1 cellular context compared by ENCODE assay signal in genomic region chr10:75111906-75112703, GRCh38.
TF ChIP-seq lines count a peak whose summit lies in the region.

No MANE protein-coding gene starts in this region.

TF ChIP-seq in HEK293, 187 proteins besides CTCF, POLR2A, EP300 and RAD21 (continued from another document and continues in another):
- no peak for TF ChIP-seq ZNF488 (tag by site-specific recombination; IDR thresholded peaks at IDR 0.05)
- TF ChIP-seq ZNF530 (tag by site-specific recombination; IDR thresholded peaks at IDR 0.05; ENCODE audit: low read depth) = no peak
- 0 out of 2 replicates have a peak, but pooled peaks have one; percentile 10 for TF ChIP-seq YY1 (tag by site-specific recombination; IDR thresholded peaks at IDR 0.05)
- no peak for TF ChIP-seq ZNF473 (tag by site-specific recombination; IDR thresholded peaks at IDR 0.05)
- TF ChIP-seq ZNF626 (tag by site-specific recombination; IDR thresholded peaks at IDR 0.05) = no peak
- no peak for TF ChIP-seq BCL11A (tag by site-specific recombination; IDR thresholded peaks at IDR 0.05; ENCODE audit: low read depth)
- no peak for TF ChIP-seq ZNF274 (IDR thresholded peaks at IDR 0.05; ENCODE audit: low read length)
- TF ChIP-seq ZNF274 (tag by site-specific recombination; IDR thresholded peaks at IDR 0.05; ENCODE audit: borderline replicate concordance) = no peak
- no peak; the same call in 1 of the 2 replicates for TF ChIP-seq ZNF580 (tag by site-specific recombination; IDR thresholded peaks at IDR 0.05)
- no peak for TF ChIP-seq ZSCAN4 (tag by site-specific recombination; IDR thresholded peaks at IDR 0.05)
- peak; percentile 50; the same call in 1 of the 2 replicates for TF ChIP-seq PRDM1 (tag by site-specific recombination; IDR thresholded peaks at IDR 0.05)
- no peak for TF ChIP-seq ZBTB1 (tag by site-specific recombination; IDR thresholded peaks at IDR 0.05)
- no peak for TF ChIP-seq ZNF211 (tag by site-specific recombination; IDR thresholded peaks at IDR 0.05; ENCODE audit: low read depth)
- TF ChIP-seq ZNF621 (tag by site-specific recombination; IDR thresholded peaks at IDR 0.05) = no peak
- TF ChIP-seq ZBTB8A (tag by site-specific recombination; IDR thresholded peaks at IDR 0.05) = peak; percentile 88
- no peak for TF ChIP-seq SALL2 (tag by site-specific recombination; IDR thresholded peaks at IDR 0.05; ENCODE audit: borderline replicate concordance)
- TF ChIP-seq WT1 (tag by site-specific recombination; IDR thresholded peaks at IDR 0.05) = 0 out of 2 replicates have a peak, but pooled peaks have one; percentile 0
- TF ChIP-seq, protein P1, sequence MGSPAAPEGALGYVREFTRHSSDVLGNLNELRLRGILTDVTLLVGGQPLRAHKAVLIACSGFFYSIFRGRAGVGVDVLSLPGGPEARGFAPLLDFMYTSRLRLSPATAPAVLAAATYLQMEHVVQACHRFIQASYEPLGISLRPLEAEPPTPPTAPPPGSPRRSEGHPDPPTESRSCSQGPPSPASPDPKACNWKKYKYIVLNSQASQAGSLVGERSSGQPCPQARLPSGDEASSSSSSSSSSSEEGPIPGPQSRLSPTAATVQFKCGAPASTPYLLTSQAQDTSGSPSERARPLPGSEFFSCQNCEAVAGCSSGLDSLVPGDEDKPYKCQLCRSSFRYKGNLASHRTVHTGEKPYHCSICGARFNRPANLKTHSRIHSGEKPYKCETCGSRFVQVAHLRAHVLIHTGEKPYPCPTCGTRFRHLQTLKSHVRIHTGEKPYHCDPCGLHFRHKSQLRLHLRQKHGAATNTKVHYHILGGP (tag by site-specific recombination; IDR thresholded peaks at IDR 0.05) = no peak
- TF ChIP-seq ZNF664 (tag by site-specific recombination; IDR thresholded peaks at IDR 0.05) = no peak
- TF ChIP-seq, protein P2, sequence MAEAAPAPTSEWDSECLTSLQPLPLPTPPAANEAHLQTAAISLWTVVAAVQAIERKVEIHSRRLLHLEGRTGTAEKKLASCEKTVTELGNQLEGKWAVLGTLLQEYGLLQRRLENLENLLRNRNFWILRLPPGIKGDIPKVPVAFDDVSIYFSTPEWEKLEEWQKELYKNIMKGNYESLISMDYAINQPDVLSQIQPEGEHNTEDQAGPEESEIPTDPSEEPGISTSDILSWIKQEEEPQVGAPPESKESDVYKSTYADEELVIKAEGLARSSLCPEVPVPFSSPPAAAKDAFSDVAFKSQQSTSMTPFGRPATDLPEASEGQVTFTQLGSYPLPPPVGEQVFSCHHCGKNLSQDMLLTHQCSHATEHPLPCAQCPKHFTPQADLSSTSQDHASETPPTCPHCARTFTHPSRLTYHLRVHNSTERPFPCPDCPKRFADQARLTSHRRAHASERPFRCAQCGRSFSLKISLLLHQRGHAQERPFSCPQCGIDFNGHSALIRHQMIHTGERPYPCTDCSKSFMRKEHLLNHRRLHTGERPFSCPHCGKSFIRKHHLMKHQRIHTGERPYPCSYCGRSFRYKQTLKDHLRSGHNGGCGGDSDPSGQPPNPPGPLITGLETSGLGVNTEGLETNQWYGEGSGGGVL (tag by site-specific recombination; IDR thresholded peaks at IDR 0.05) = peak; percentile 92
- no peak for TF ChIP-seq ZNF48 (tag by site-specific recombination; IDR thresholded peaks at IDR 0.05)
- no peak for TF ChIP-seq YY2 (tag by site-specific recombination; IDR thresholded peaks at IDR 0.05)
- TF ChIP-seq ZBTB6 (tag by site-specific recombination; IDR thresholded peaks at IDR 0.05) = peak; percentile 79; the same call in 1 of the 2 replicates
- TF ChIP-seq ZFP37 (tag by site-specific recombination; IDR thresholded peaks at IDR 0.05) = peak; percentile 29; the same call in 1 of the 2 replicates
- 0 out of 2 replicates have a peak, but pooled peaks have one; percentile 24 for TF ChIP-seq SP7 (tag by site-specific recombination; IDR thresholded peaks at IDR 0.05)
- TF ChIP-seq ZNF529 (tag by site-specific recombination; IDR thresholded peaks at IDR 0.05; ENCODE audit: insufficient replicate concordance) = no peak
- TF ChIP-seq, protein P3, sequence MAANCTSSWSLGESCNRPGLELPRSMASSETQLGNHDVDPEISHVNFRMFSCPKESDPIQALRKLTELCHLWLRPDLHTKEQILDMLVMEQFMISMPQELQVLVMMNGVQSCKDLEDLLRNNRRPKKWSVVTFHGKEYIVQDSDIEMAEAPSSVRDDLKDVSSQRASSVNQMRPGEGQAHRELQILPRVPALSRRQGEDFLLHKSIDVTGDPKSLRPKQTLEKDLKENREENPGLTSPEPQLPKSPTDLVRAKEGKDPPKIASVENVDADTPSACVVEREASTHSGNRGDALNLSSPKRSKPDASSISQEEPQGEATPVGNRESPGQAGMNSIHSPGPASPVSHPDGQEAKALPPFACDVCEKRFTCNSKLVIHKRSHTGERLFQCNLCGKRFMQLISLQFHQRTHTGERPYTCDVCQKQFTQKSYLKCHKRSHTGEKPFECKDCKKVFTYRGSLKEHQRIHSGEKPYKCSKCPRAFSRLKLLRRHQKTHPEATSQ (tag by site-specific recombination; IDR thresholded peaks at IDR 0.05) = no peak
- TF ChIP-seq ZNF837 (tag by site-specific recombination; IDR thresholded peaks at IDR 0.05) = no peak
- peak; percentile 76 for TF ChIP-seq ZNF341 (tag by site-specific recombination; IDR thresholded peaks at IDR 0.05; ENCODE audit: low read depth)
- TF ChIP-seq, protein P4, sequence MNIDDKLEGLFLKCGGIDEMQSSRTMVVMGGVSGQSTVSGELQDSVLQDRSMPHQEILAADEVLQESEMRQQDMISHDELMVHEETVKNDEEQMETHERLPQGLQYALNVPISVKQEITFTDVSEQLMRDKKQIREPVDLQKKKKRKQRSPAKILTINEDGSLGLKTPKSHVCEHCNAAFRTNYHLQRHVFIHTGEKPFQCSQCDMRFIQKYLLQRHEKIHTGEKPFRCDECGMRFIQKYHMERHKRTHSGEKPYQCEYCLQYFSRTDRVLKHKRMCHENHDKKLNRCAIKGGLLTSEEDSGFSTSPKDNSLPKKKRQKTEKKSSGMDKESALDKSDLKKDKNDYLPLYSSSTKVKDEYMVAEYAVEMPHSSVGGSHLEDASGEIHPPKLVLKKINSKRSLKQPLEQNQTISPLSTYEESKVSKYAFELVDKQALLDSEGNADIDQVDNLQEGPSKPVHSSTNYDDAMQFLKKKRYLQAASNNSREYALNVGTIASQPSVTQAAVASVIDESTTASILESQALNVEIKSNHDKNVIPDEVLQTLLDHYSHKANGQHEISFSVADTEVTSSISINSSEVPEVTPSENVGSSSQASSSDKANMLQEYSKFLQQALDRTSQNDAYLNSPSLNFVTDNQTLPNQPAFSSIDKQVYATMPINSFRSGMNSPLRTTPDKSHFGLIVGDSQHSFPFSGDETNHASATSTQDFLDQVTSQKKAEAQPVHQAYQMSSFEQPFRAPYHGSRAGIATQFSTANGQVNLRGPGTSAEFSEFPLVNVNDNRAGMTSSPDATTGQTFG (tag by site-specific recombination; IDR thresholded peaks at IDR 0.05; ENCODE audit: borderline replicate concordance) = no peak
- 0 out of 2 replicates have a peak, but pooled peaks have one; percentile 59 for TF ChIP-seq ZNF624 (tag by site-specific recombination; IDR thresholded peaks at IDR 0.05)
- TF ChIP-seq ZNF350 (tag by site-specific recombination; IDR thresholded peaks at IDR 0.05) = no peak
- TF ChIP-seq, protein P5, sequence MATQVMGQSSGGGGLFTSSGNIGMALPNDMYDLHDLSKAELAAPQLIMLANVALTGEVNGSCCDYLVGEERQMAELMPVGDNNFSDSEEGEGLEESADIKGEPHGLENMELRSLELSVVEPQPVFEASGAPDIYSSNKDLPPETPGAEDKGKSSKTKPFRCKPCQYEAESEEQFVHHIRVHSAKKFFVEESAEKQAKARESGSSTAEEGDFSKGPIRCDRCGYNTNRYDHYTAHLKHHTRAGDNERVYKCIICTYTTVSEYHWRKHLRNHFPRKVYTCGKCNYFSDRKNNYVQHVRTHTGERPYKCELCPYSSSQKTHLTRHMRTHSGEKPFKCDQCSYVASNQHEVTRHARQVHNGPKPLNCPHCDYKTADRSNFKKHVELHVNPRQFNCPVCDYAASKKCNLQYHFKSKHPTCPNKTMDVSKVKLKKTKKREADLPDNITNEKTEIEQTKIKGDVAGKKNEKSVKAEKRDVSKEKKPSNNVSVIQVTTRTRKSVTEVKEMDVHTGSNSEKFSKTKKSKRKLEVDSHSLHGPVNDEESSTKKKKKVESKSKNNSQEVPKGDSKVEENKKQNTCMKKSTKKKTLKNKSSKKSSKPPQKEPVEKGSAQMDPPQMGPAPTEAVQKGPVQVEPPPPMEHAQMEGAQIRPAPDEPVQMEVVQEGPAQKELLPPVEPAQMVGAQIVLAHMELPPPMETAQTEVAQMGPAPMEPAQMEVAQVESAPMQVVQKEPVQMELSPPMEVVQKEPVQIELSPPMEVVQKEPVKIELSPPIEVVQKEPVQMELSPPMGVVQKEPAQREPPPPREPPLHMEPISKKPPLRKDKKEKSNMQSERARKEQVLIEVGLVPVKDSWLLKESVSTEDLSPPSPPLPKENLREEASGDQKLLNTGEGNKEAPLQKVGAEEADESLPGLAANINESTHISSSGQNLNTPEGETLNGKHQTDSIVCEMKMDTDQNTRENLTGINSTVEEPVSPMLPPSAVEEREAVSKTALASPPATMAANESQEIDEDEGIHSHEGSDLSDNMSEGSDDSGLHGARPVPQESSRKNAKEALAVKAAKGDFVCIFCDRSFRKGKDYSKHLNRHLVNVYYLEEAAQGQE (tag by site-specific recombination; IDR thresholded peaks at IDR 0.05) = no peak
- TF ChIP-seq, protein P6, sequence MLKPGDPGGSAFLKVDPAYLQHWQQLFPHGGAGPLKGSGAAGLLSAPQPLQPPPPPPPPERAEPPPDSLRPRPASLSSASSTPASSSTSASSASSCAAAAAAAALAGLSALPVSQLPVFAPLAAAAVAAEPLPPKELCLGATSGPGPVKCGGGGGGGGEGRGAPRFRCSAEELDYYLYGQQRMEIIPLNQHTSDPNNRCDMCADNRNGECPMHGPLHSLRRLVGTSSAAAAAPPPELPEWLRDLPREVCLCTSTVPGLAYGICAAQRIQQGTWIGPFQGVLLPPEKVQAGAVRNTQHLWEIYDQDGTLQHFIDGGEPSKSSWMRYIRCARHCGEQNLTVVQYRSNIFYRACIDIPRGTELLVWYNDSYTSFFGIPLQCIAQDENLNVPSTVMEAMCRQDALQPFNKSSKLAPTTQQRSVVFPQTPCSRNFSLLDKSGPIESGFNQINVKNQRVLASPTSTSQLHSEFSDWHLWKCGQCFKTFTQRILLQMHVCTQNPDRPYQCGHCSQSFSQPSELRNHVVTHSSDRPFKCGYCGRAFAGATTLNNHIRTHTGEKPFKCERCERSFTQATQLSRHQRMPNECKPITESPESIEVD (tag by site-specific recombination; IDR thresholded peaks at IDR 0.05) = no peak
- TF ChIP-seq, protein P7, sequence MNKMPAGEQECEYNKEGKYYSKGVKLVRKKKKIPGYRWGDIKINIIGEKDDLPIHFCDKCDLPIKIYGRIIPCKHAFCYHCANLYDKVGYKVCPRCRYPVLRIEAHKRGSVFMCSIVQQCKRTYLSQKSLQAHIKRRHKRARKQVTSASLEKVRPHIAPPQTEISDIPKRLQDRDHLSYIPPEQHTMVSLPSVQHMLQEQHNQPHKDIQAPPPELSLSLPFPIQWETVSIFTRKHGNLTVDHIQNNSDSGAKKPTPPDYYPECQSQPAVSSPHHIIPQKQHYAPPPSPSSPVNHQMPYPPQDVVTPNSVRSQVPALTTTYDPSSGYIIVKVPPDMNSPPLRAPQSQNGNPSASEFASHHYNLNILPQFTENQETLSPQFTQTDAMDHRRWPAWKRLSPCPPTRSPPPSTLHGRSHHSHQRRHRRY (tag by site-specific recombination; IDR thresholded peaks at IDR 0.05) = no peak; the same call in 1 of the 2 replicates
- no peak; the same call in 1 of the 2 replicates for TF ChIP-seq ZNF558 (tag by site-specific recombination; IDR thresholded peaks at IDR 0.05)
- TF ChIP-seq REPIN1 (tag by site-specific recombination; IDR thresholded peaks at IDR 0.05; ENCODE audit: low read depth) = no peak
- peak; percentile 51 for TF ChIP-seq SP3 (tag by site-specific recombination; IDR thresholded peaks at IDR 0.05)
- TF ChIP-seq, protein P8, sequence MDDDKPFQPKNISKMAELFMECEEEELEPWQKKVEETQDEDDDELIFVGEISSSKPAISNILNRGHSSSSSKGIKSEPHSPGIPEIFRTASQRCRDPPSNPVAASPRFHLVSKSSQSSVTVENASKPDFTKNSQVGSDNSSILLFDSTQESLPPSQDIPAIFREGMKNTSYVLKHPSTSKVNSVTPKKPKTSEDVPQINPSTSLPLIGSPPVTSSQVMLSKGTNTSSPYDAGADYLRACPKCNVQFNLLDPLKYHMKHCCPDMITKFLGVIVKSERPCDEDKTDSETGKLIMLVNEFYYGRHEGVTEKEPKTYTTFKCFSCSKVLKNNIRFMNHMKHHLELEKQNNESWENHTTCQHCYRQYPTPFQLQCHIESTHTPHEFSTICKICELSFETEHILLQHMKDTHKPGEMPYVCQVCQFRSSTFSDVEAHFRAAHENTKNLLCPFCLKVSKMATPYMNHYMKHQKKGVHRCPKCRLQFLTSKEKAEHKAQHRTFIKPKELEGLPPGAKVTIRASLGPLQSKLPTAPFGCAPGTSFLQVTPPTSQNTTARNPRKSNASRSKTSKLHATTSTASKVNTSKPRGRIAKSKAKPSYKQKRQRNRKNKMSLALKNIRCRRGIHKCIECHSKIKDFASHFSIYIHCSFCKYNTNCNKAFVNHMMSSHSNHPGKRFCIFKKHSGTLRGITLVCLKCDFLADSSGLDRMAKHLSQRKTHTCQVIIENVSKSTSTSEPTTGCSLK (tag by site-specific recombination; IDR thresholded peaks at IDR 0.05) = no peak
- no peak; the same call in 1 of the 2 replicates for TF ChIP-seq ZNF777 (tag by site-specific recombination; IDR thresholded peaks at IDR 0.05; ENCODE audit: borderline replicate concordance)
- no peak for TF ChIP-seq ZNF701 (tag by site-specific recombination; IDR thresholded peaks at IDR 0.05)
